Comparison of ENCODE assay signal across 8 cellular contexts in the genomic region with DNA sequence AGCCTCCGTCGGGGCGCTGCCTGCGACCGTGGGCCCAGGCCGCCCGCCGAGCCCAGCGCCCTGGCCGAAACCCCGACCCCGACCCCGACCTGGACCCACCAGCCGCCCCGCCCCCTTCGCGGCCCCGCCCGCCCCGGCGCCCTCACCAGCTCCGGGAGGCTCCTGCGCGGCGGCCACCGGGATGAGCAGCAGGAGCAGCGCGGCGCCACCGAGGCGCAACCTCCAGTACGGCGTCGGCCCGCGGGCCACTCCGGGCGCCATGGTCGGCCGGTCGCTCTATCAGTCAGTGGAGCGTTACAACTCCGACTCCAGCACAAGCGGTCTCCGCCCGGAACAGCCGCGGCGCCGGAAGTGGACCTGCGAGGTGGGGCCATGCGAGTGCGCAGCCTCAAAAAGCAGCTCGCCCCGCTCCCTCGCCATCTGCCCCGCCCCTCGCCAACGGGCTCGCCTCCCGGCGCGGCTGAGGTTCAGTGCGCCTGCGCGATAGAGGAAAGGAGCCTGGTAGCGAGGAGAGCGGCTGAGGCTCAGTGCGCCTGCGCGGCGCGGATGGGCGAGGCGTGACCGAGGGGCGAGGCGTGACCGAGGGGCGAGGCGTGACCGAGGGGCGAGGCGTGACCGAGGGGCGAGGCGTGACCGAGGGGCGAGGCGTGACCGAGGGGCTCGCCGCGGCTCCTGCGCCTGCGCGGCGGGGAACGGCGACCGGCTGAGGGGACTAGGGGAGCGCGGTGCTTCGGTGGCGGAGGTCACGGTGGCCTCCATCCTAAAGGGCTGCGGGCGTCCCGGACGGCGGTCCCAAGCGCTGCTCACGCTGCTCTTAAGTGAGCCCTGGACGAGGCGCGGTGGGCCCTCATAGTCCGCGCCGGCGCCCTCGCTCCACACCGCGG. TPM values are rescaled to one million over a fixed set of nuclear protein-coding genes. Genes with fewer than 3 reads are reported as not detected.
DNase-seq lines count a peak whose midpoint lies in the region; ATAC-seq and TF ChIP-seq lines count a peak whose summit lies in the region.

A gene with protein sequence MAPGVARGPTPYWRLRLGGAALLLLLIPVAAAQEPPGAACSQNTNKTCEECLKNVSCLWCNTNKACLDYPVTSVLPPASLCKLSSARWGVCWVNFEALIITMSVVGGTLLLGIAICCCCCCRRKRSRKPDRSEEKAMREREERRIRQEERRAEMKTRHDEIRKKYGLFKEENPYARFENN (minus strand): TSS at position 335 of the 884 bp plus-strand sequence. CDS start 74 bp downstream, at position 261.

- H3K9me3 ChIP-seq in vagina = no peaks in the 10 kb centered on the region

- peak; percentile 91 to 95 for DNase-seq in NCI-H2081 (lab: John Stamatoyannopoulos, UW)
- DNase-seq in T-helper 9 cell = peak; percentile 99
- peak; percentile 90 for DNase-seq in astrocyte of the cerebellum (ENCODE audit: low read depth)
- peak; percentile 100 for DNase-seq in hepatic stellate cell (ENCODE audit: low spot score)
- peak in 1 of 2 donors; percentile 95 for DNase-seq in vagina (ENCODE audit: extremely low spot score in 2 of 2)

- ATAC-seq in GM18511 (IDR thresholded peaks at IDR 0.05; ENCODE audit: unreplicated experiment) (peak; percentile 73), HG03025 (IDR thresholded peaks at IDR 0.05; ENCODE audit: low FRiP score, unreplicated experiment) (peak; percentile 64)

- H3K36me3 ChIP-seq in rectal smooth muscle tissue (ENCODE audit: control insufficient read depth, insufficient read depth, low read length) (no peaks in the 10 kb centered on the region), vagina (no peaks in the 10 kb centered on the region)

- intact Hi-C loops in vagina (cut with DNase I) = loop anchor here (5.0 to 10.0 kb wide), 2 partner anchors 56 to 539 kb away; a partner anchor contains a TSS

- H3K4me1 ChIP-seq in rectal smooth muscle tissue (ENCODE audit: control insufficient read depth, insufficient read depth, low read length) (peaks cover 26% of the 10 kb centered on the region), vagina (peaks cover 62% of the 10 kb centered on the region)

- in situ Hi-C loops in astrocyte of the cerebellum (cut with HindIII; ENCODE audit: low sequenced_read_pairs) = loop anchor here (10.0 kb wide), 1 partner anchor 69 kb away; a partner anchor contains a TSS

- H3K9ac ChIP-seq in rectal smooth muscle tissue (ENCODE audit: low read length) = peak within 1 kb of the TSS; percentile 87

- no peaks in the 10 kb centered on the region for H3K27me3 ChIP-seq in rectal smooth muscle tissue (ENCODE audit: control insufficient read depth, insufficient read depth, low read length)
- H3K27me3 ChIP-seq in vagina = no peaks in the 10 kb centered on the region

- TF ChIP-seq CTCF in astrocyte of the cerebellum (IDR thresholded peaks at IDR 0.05; ENCODE audit: low read depth, low read length, missing control alignments) = no peak
- TF ChIP-seq CTCF in vagina (IDR thresholded peaks at IDR 0.05) = no peak

- H3K4me3 ChIP-seq in astrocyte of the cerebellum (ENCODE audit: low read depth, low read length) (peak within 1 kb of the TSS; percentile 89), rectal smooth muscle tissue (ENCODE audit: low read length) (peak within 1 kb of the TSS; percentile 92), vagina (peak within 1 kb of the TSS; percentile 79 to 88)

- peak within 1 kb of the TSS; percentile 90 for H3K27ac ChIP-seq in rectal smooth muscle tissue (ENCODE audit: low read depth, low read length)
- H3K27ac ChIP-seq in vagina = peak within 1 kb of the TSS; percentile 90

- TF ChIP-seq POLR2A in vagina (IDR thresholded peaks at IDR 0.05) = peak; percentile 59 to 72

RNA-seq across cellular contexts. Expression of the gene that starts here (rescaled TPM):
- 165 TPM for total RNA-seq in vagina
